12 cellular contexts compared by ENCODE assay signal in genomic region chr16:86044881-86045600, GRCh38.
DNase-seq lines count a peak whose midpoint lies in the region; ATAC-seq and TF ChIP-seq lines count a peak whose summit lies in the region.
"Had no signal": no experiment of that assay in that cellular context is flagged by ENCODE, and none has a peak within 500 bp of the region (broad histone marks: within the 10 kb centered on the region; RNA-seq: fewer than 3 reads in every experiment).

No MANE protein-coding gene starts in this region.

- ATAC-seq in activated CD8-positive, alpha-beta T cell treated with anti-CD3 and anti-CD28 coated beads, Interleukin-2, amount 10 ng/mL, durations not matched to agents 7 days and 5 days, result peak; percentile 71

- no peaks in the 10 kb centered on the region for H3K9me3 Mint-ChIP-seq in activated CD8-positive, alpha-beta T cell treated with anti-CD3 and anti-CD28 coated beads, Interleukin-2, amount 10 ng/mL, durations not matched to agents 7 days and 5 days (ENCODE audit: insufficient read depth)
- no peaks in the 10 kb centered on the region for H3K9me3 Mint-ChIP-seq in endodermal cell
- H3K9me3 Mint-ChIP-seq: type B pancreatic cell had no signal

- H3K36me3 ChIP-seq in endodermal cell (ENCODE audit: control insufficient read depth, insufficient read depth, low read length), result no peaks in the 10 kb centered on the region

- peaks cover 10% of the 10 kb centered on the region for H3K4me1 ChIP-seq in endodermal cell (ENCODE audit: control insufficient read depth, insufficient read depth, low read length)
- H3K4me1 ChIP-seq: A549 had no signal

- POLR2A ChIA-PET in activated CD8-positive, alpha-beta T cell treated with anti-CD3 and anti-CD28 coated beads, Interleukin-2, amount 10 ng/mL, durations not matched to agents 7 days and 5 days (lab: Charles Lee), result no interaction called here

- no peaks in the 10 kb centered on the region for H3K9me3 ChIP-seq in endodermal cell (ENCODE audit: control insufficient read depth, low read length)
- H3K9me3 ChIP-seq: A549 had no signal

- H3K27me3 ChIP-seq in endodermal cell (ENCODE audit: control insufficient read depth, insufficient read depth, low read length, poor library complexity, severe bottlenecking), result peaks cover 9% of the 10 kb centered on the region

- H3K36me3 Mint-ChIP-seq in activated CD8-positive, alpha-beta T cell treated with anti-CD3 and anti-CD28 coated beads, Interleukin-2, amount 10 ng/mL, durations not matched to agents 7 days and 5 days (ENCODE audit: low read depth), result no peaks in the 10 kb centered on the region
- H3K36me3 Mint-ChIP-seq in endodermal cell (ENCODE audit: low read depth), result no peaks in the 10 kb centered on the region
- H3K36me3 Mint-ChIP-seq: brain, type B pancreatic cell had no signal

- H3K27me3 Mint-ChIP-seq in activated CD8-positive, alpha-beta T cell treated with anti-CD3 and anti-CD28 coated beads, Interleukin-2, amount 10 ng/mL, durations not matched to agents 7 days and 5 days (ENCODE audit: low read depth), result peaks cover 45% of the 10 kb centered on the region
- peaks cover 13% of the 10 kb centered on the region for H3K27me3 Mint-ChIP-seq in endodermal cell (ENCODE audit: insufficient read depth)

- DNase-seq in NCI-H2196 (lab: John Stamatoyannopoulos, UW; ENCODE audit: unreplicated experiment) (peak; percentile 11), NCI-H2196 treated with DMSO at 0.1 percent for 48 hours (lab: John Stamatoyannopoulos, UW; ENCODE audit: unreplicated experiment) (no peak), endodermal cell (peak; percentile 47), GF-D8 (lab: John Stamatoyannopoulos, UW) (no peak), C1 segment of cervical spinal cord (lab: John Stamatoyannopoulos, UW) (no peak), DMS53 (lab: John Stamatoyannopoulos, UW) (no peak)
- DNase-seq in activated CD8-positive, alpha-beta T cell treated with anti-CD3 and anti-CD28 coated beads, Interleukin-2, amount 10 ng/mL, durations not matched to agents 7 days and 5 days, result peak; percentile 69
- peak; percentile 15 to 38 for DNase-seq in stimulated activated CD8-positive, alpha-beta memory T cell treated with anti-CD3 and anti-CD28 coated beads, Interleukin-7, amount 100 ng/mL, for 4 hours (ENCODE audit: low read depth in 2 of 2)
- DNase-seq: T1000 had no signal

- no peak for TF ChIP-seq CTCF in endodermal cell (conservative IDR thresholded peaks at IDR 0.05)

- H3K27ac Mint-ChIP-seq in activated CD8-positive, alpha-beta T cell treated with anti-CD3 and anti-CD28 coated beads, Interleukin-2, amount 10 ng/mL, durations not matched to agents 7 days and 5 days, result no peak overlapping the region
- H3K27ac Mint-ChIP-seq in endodermal cell, result no peak overlapping the region
- H3K27ac Mint-ChIP-seq: type B pancreatic cell had no signal

- peaks cover 18% of the 10 kb centered on the region for H3K4me1 Mint-ChIP-seq in activated CD8-positive, alpha-beta T cell treated with anti-CD3 and anti-CD28 coated beads, Interleukin-2, amount 10 ng/mL, durations not matched to agents 7 days and 5 days (ENCODE audit: low read depth)
- peaks cover 21% of the 10 kb centered on the region for H3K4me1 Mint-ChIP-seq in endodermal cell

- H3K4me3 ChIP-seq in endodermal cell (ENCODE audit: low read length), result no peak overlapping the region
- H3K4me3 ChIP-seq: A549 had no signal

- WGBS in endodermal cell (ENCODE audit: insufficient coverage in 1 of 2, insufficient read length in 1 of 2), 2 experiments, result 79 to 87% methylated on average over 6 to 9 of the region's 9 CpGs

- no peak overlapping the region for H3K4me3 Mint-ChIP-seq in activated CD8-positive, alpha-beta T cell treated with anti-CD3 and anti-CD28 coated beads, Interleukin-2, amount 10 ng/mL, durations not matched to agents 7 days and 5 days
- H3K4me3 Mint-ChIP-seq in endodermal cell, result no peak overlapping the region
- H3K4me3 Mint-ChIP-seq: brain, type B pancreatic cell had no signal

- H3K27ac ChIP-seq in endodermal cell (ENCODE audit: low read depth, low read length), result no peak overlapping the region
- H3K27ac ChIP-seq: A549 had no signal

- CTCF ChIA-PET in activated CD8-positive, alpha-beta T cell treated with anti-CD3 and anti-CD28 coated beads, Interleukin-2, amount 10 ng/mL, durations not matched to agents 7 days and 5 days (lab: Charles Lee), result interaction anchor here (0.6 to 1.9 kb wide), 13 partner anchors 8 to 491 kb away, joined by 3 to 9 read pairs (median 3); no protein-coding TSS in a partner anchor

- no peak overlapping the region for H3K9ac ChIP-seq in endodermal cell (ENCODE audit: extremely low read depth, low read length, poor library complexity, severe bottlenecking)

Comparison
In these comparisons a context has a peak if more than half of its experiments do, and no peak if none do; other contexts are left out.
1. DNase-seq: peak in NCI-H2196 (single experiment), activated CD8-positive, alpha-beta T cell treated with anti-CD3 and anti-CD28 coated beads, Interleukin-2, amount 10 ng/mL, durations not matched to agents 7 days and 5 days (single experiment), endodermal cell (single experiment) and stimulated activated CD8-positive, alpha-beta memory T cell treated with anti-CD3 and anti-CD28 coated beads, Interleukin-7, amount 100 ng/mL, for 4 hours (2 of 2); none in NCI-H2196 treated with DMSO at 0.1 percent for 48 hours (single experiment), GF-D8 (single experiment), C1 segment of cervical spinal cord (0 of 14) and DMS53 (single experiment).